Comparison of ENCODE assay signal across 25 cellular contexts in genomic region chr1:26839779-26840178, GRCh38. TPM values are rescaled to one million over a fixed set of nuclear protein-coding genes. Genes with fewer than 3 reads are reported as not detected.
DNase-seq lines count a peak whose midpoint lies in the region; ATAC-seq and TF ChIP-seq lines count a peak whose summit lies in the region.
"Had no signal": no experiment of that assay in that cellular context is flagged by ENCODE, and none has a peak within 500 bp of the region (broad histone marks: within the 10 kb centered on the region; RNA-seq: fewer than 3 reads in every experiment).

No MANE protein-coding gene starts in this region.

- peak overlapping the region; percentile 11 for H3K27ac Mint-ChIP-seq in activated CD8-positive, alpha-beta memory T cell treated with anti-CD3 and anti-CD28 coated beads, Interleukin-2, amount 10 ng/mL, durations not matched to agents 7 days and 5 days
- H3K27ac Mint-ChIP-seq in effector memory CD8-positive, alpha-beta T cell: peak overlapping the region; percentile 91 to 94
- H3K27ac Mint-ChIP-seq in stimulated activated memory B cell treated with anti-CD40 and anti-IgM and Interleukin-4, amounts not matched to agents 10 μg/mL and 1 μg/mL and 100 μg/mL, for 72 hours: peak overlapping the region; percentile 84
- H3K27ac Mint-ChIP-seq in glutamatergic neuron (ENCODE audit: unreplicated experiment): no peak overlapping the region

- no peak overlapping the region for H3K4me2 ChIP-seq in OCI-LY1 (ENCODE audit: low read length)

- H3K36me3 Mint-ChIP-seq in activated CD8-positive, alpha-beta memory T cell treated with anti-CD3 and anti-CD28 coated beads, Interleukin-2, amount 10 ng/mL, durations not matched to agents 7 days and 5 days: peaks cover 51% of the 10 kb centered on the region
- H3K36me3 Mint-ChIP-seq in effector memory CD8-positive, alpha-beta T cell (ENCODE audit: insufficient read depth): peaks cover 74% of the 10 kb centered on the region
- H3K36me3 Mint-ChIP-seq in stimulated activated memory B cell treated with anti-CD40 and anti-IgM and Interleukin-4, amounts not matched to agents 10 μg/mL and 1 μg/mL and 100 μg/mL, for 72 hours: peaks cover 36% of the 10 kb centered on the region
- H3K36me3 Mint-ChIP-seq in glutamatergic neuron (ENCODE audit: unreplicated experiment): no peaks in the 10 kb centered on the region
- H3K36me3 Mint-ChIP-seq: activated naive CD8-positive, alpha-beta T cell had no signal

- no peaks in the 10 kb centered on the region for H3F3A ChIP-seq in OCI-LY1 (ENCODE audit: insufficient read depth, low read length)

- H3K27me3 Mint-ChIP-seq in activated CD8-positive, alpha-beta memory T cell treated with anti-CD3 and anti-CD28 coated beads, Interleukin-2, amount 10 ng/mL, durations not matched to agents 7 days and 5 days: no peaks in the 10 kb centered on the region
- H3K27me3 Mint-ChIP-seq in effector memory CD8-positive, alpha-beta T cell: no peaks in the 10 kb centered on the region
- H3K27me3 Mint-ChIP-seq in stimulated activated memory B cell treated with anti-CD40 and anti-IgM and Interleukin-4, amounts not matched to agents 10 μg/mL and 1 μg/mL and 100 μg/mL, for 72 hours: no peaks in the 10 kb centered on the region
- peaks cover 5% of the 10 kb centered on the region for H3K27me3 Mint-ChIP-seq in glutamatergic neuron (ENCODE audit: unreplicated experiment)
- H3K27me3 Mint-ChIP-seq: activated naive CD8-positive, alpha-beta T cell had no signal

- no peak for DNase-seq in activated CD8-positive, alpha-beta memory T cell treated with anti-CD3 and anti-CD28 coated beads, Interleukin-2, amount 10 ng/mL, durations not matched to agents 7 days and 5 days
- DNase-seq in activated CD8-positive, alpha-beta memory T cell treated with anti-CD3 and anti-CD28 coated beads, Interleukin-2, amount 50 U/mL, for 48 hours: no peak
- no peak for DNase-seq in effector memory CD8-positive, alpha-beta T cell
- DNase-seq in COLO668 (lab: John Stamatoyannopoulos, UW; ENCODE audit: unreplicated experiment): no peak
- no peak for DNase-seq in glutamatergic neuron
- DNase-seq: 8988T; activated CD4-positive, CD25-positive, alpha-beta regulatory T cell; AML-193; caudate nucleus; dermis blood vessel endothelial cell; MG63; NCI-H1436; NCI-H446; nucleus accumbens; PC-3; SHP77 treated with DMSO at 0.1 percent for 48 hours; substantia nigra; SW 1271 had no signal

- H3K9ac ChIP-seq in OCI-LY1 (ENCODE audit: low read length): no peak overlapping the region

- no peaks in the 10 kb centered on the region for H3K9me3 ChIP-seq in OCI-LY1 (ENCODE audit: low read length)
- H3K9me3 ChIP-seq: ascending aorta, HAP-1, MG63 had no signal

- H3K27me3 ChIP-seq in OCI-LY1 (ENCODE audit: insufficient read depth, low read length): no peaks in the 10 kb centered on the region
- H3K27me3 ChIP-seq: ascending aorta, MG63 had no signal

- no peaks in the 10 kb centered on the region for H3K9me2 ChIP-seq in OCI-LY1 (ENCODE audit: low read depth, low read length)

- no peak overlapping the region for H3K4me3 Mint-ChIP-seq in activated CD8-positive, alpha-beta memory T cell treated with anti-CD3 and anti-CD28 coated beads, Interleukin-2, amount 10 ng/mL, durations not matched to agents 7 days and 5 days
- no peak overlapping the region for H3K4me3 Mint-ChIP-seq in effector memory CD8-positive, alpha-beta T cell
- H3K4me3 Mint-ChIP-seq in stimulated activated memory B cell treated with anti-CD40 and anti-IgM and Interleukin-4, amounts not matched to agents 10 μg/mL and 1 μg/mL and 100 μg/mL, for 72 hours: no peak overlapping the region
- no peak overlapping the region for H3K4me3 Mint-ChIP-seq in glutamatergic neuron (ENCODE audit: unreplicated experiment)
- H3K4me3 Mint-ChIP-seq: activated naive CD8-positive, alpha-beta T cell had no signal

- H4K20me1 ChIP-seq in OCI-LY1 (ENCODE audit: insufficient read depth, low read length): no peaks in the 10 kb centered on the region

- H3K4me1 Mint-ChIP-seq in activated CD8-positive, alpha-beta memory T cell treated with anti-CD3 and anti-CD28 coated beads, Interleukin-2, amount 10 ng/mL, durations not matched to agents 7 days and 5 days: peaks cover 27% of the 10 kb centered on the region
- H3K4me1 Mint-ChIP-seq in effector memory CD8-positive, alpha-beta T cell (ENCODE audit: low read depth in 2 of 2): peaks cover 23 to 26% of the 10 kb centered on the region in 2 donors
- peaks cover 28% of the 10 kb centered on the region for H3K4me1 Mint-ChIP-seq in stimulated activated memory B cell treated with anti-CD40 and anti-IgM and Interleukin-4, amounts not matched to agents 10 μg/mL and 1 μg/mL and 100 μg/mL, for 72 hours
- H3K4me1 Mint-ChIP-seq in glutamatergic neuron (ENCODE audit: low read depth, unreplicated experiment): no peaks in the 10 kb centered on the region

- H3K4me3 ChIP-seq in OCI-LY1 (ENCODE audit: low read depth, low read length, poor library complexity, severe bottlenecking): no peak overlapping the region
- H3K4me3 ChIP-seq: ascending aorta, HAP-1, MG63 had no signal

- H3K27ac ChIP-seq in OCI-LY1 (ENCODE audit: low read depth, low read length, poor library complexity, severe bottlenecking): peak overlapping the region; percentile 78
- H3K27ac ChIP-seq: ascending aorta had no signal

- TF ChIP-seq CTCF in OCI-LY1 (IDR thresholded peaks at IDR 0.05; ENCODE audit: low read length): no peak
- TF ChIP-seq CTCF in glutamatergic neuron (IDR thresholded peaks at IDR 0.05; ENCODE audit: partially characterized antibody, unreplicated experiment): no peak

- no peak for ATAC-seq in activated CD8-positive, alpha-beta memory T cell treated with anti-CD3 and anti-CD28 coated beads, Interleukin-2, amount 10 ng/mL, durations not matched to agents 7 days and 5 days
- ATAC-seq in effector memory CD8-positive, alpha-beta T cell (replicated peaks): no peak
- ATAC-seq in stimulated activated memory B cell treated with anti-CD40 and anti-IgM and Interleukin-4, amounts not matched to agents 10 μg/mL and 1 μg/mL and 100 μg/mL, for 72 hours: no peak
- no peak for ATAC-seq in HG03565 (IDR thresholded peaks at IDR 0.05; ENCODE audit: unreplicated experiment)
- ATAC-seq: PC-3 had no signal

- CTCF ChIA-PET in activated CD8-positive, alpha-beta memory T cell treated with anti-CD3 and anti-CD28 coated beads, Interleukin-2, amount 10 ng/mL, durations not matched to agents 7 days and 5 days (lab: Charles Lee): interaction anchor here (1.3 to 1.9 kb wide), 2 partner anchors 14 to 19 kb away, joined by 3 to 6 read pairs; no protein-coding TSS in a partner anchor

- H2AFZ ChIP-seq in OCI-LY1 (ENCODE audit: low read length): no peak overlapping the region

- no peaks in the 10 kb centered on the region for H3K79me2 ChIP-seq in OCI-LY1 (ENCODE audit: insufficient read depth, low read length)

- H3K36me3 ChIP-seq in OCI-LY1 (ENCODE audit: insufficient read depth, low read length): peaks cover 17% of the 10 kb centered on the region; the same call in 1 of the 2 replicates
- H3K36me3 ChIP-seq: MG63 had no signal

- peaks cover 12% of the 10 kb centered on the region for H3K4me1 ChIP-seq in OCI-LY1 (ENCODE audit: insufficient read depth, low read length, severe bottlenecking)
- H3K4me1 ChIP-seq: ascending aorta had no signal

- no peaks in the 10 kb centered on the region for H3K9me3 Mint-ChIP-seq in activated CD8-positive, alpha-beta memory T cell treated with anti-CD3 and anti-CD28 coated beads, Interleukin-2, amount 10 ng/mL, durations not matched to agents 7 days and 5 days (ENCODE audit: low read depth)
- no peaks in the 10 kb centered on the region for H3K9me3 Mint-ChIP-seq in effector memory CD8-positive, alpha-beta T cell
- H3K9me3 Mint-ChIP-seq in stimulated activated memory B cell treated with anti-CD40 and anti-IgM and Interleukin-4, amounts not matched to agents 10 μg/mL and 1 μg/mL and 100 μg/mL, for 72 hours: no peaks in the 10 kb centered on the region
- H3K9me3 Mint-ChIP-seq in glutamatergic neuron (ENCODE audit: unreplicated experiment): no peaks in the 10 kb centered on the region

RNA-seq across cellular contexts. Expression of gene ZDHHC18, which starts 13.3 kb away (rescaled TPM):
- total RNA-seq in activated CD8-positive, alpha-beta memory T cell treated with anti-CD3 and anti-CD28 coated beads, Interleukin-2, amount 10 ng/mL, durations not matched to agents 7 days and 5 days: 10 to 100 TPM; 53.1 to 54.9 TPM
- total RNA-seq in glutamatergic neuron (ENCODE audit: unreplicated experiment): 52.6 TPM

RNA-seq across cellular contexts. Expression of gene SFN, which starts 23.2 kb away (rescaled TPM):
- under 1 TPM in 1 of 2 experiments, not detected in 1; 0.73 TPM for total RNA-seq in activated CD8-positive, alpha-beta memory T cell treated with anti-CD3 and anti-CD28 coated beads, Interleukin-2, amount 10 ng/mL, durations not matched to agents 7 days and 5 days
- total RNA-seq in glutamatergic neuron (ENCODE audit: unreplicated experiment): 0.42 TPM
- total RNA-seq: lung microvascular endothelial cell had no signal

RNA-seq across cellular contexts. Expression of gene GPN2, which starts 50.3 kb away (rescaled TPM):
- total RNA-seq in activated CD8-positive, alpha-beta memory T cell treated with anti-CD3 and anti-CD28 coated beads, Interleukin-2, amount 10 ng/mL, durations not matched to agents 7 days and 5 days: 10 to 100 TPM; 32.9 to 41.1 TPM
- 21.4 TPM for total RNA-seq in glutamatergic neuron (ENCODE audit: unreplicated experiment)

RNA-seq across cellular contexts. Expression of gene PIGV, which starts 52.0 kb away (rescaled TPM):
- total RNA-seq in activated CD8-positive, alpha-beta memory T cell treated with anti-CD3 and anti-CD28 coated beads, Interleukin-2, amount 10 ng/mL, durations not matched to agents 7 days and 5 days: 1 to 10 TPM; 8.6 to 9.7 TPM
- 6.7 TPM for total RNA-seq in glutamatergic neuron (ENCODE audit: unreplicated experiment)
